Comparison of ENCODE assay signal across 1 cellular context in genomic region chr2:219557320-219557719, GRCh38.
TF ChIP-seq lines count a peak whose summit lies in the region.

No MANE protein-coding gene starts in this region.

TF ChIP-seq in HepG2, 621 proteins besides CTCF, POLR2A, EP300 and RAD21:
- TF ChIP-seq HMGXB4 (CRISPR knock-in tag; IDR thresholded peaks at IDR 0.05; ENCODE audit: borderline replicate concordance in 1 of 2, low read depth in 1 of 2) (no peak), GABPB1 (CRISPR knock-in tag; IDR thresholded peaks at IDR 0.05) (0 out of 2 replicates have a peak, but pooled peaks have one; percentile 0)
